In genomic region chr4:67575889-67576329, GRCh38 we compare ENCODE assay signal across 18 cellular contexts. TPM values are rescaled to one million over a fixed set of nuclear protein-coding genes. Genes with fewer than 3 reads are reported as not detected.
DNase-seq lines count a peak whose midpoint lies in the region; ATAC-seq lines count a peak whose summit lies in the region.
"Had no signal": no experiment of that assay in that cellular context is flagged by ENCODE, and none has a peak within 500 bp of the region (broad histone marks: within the 10 kb centered on the region; RNA-seq: fewer than 3 reads in every experiment).

No MANE protein-coding gene starts in this region.

- H3K27ac ChIP-seq in caudate nucleus (ENCODE audit: low read depth, low read length) = no peak overlapping the region

- no peaks in the 10 kb centered on the region for H3K27me3 Mint-ChIP-seq in activated T-cell treated with anti-CD3 and anti-CD28 coated beads, Interleukin-2, amount 50 U/mL, for 72 hours (ENCODE audit: low read depth)
- H3K27me3 Mint-ChIP-seq in activated naive CD8-positive, alpha-beta T cell treated with anti-CD3 and anti-CD28 coated beads for 36 hours = no peaks in the 10 kb centered on the region
- H3K27me3 Mint-ChIP-seq in stimulated activated naive CD8-positive, alpha-beta T cell treated with anti-CD3 and anti-CD28 coated beads, Interleukin-15, amount 100 ng/mL, for 72 hours = no peaks in the 10 kb centered on the region

- H3K4me3 Mint-ChIP-seq in activated T-cell treated with anti-CD3 and anti-CD28 coated beads, Interleukin-2, amount 50 U/mL, for 72 hours = peak overlapping the region; percentile 60 to 75
- H3K4me3 Mint-ChIP-seq in activated naive CD8-positive, alpha-beta T cell treated with anti-CD3 and anti-CD28 coated beads for 36 hours = peak overlapping the region; percentile 66
- peak overlapping the region; percentile 45 to 55 for H3K4me3 Mint-ChIP-seq in stimulated activated naive CD8-positive, alpha-beta T cell treated with anti-CD3 and anti-CD28 coated beads, Interleukin-15, amount 100 ng/mL, for 72 hours

- H3K27ac Mint-ChIP-seq in activated T-cell treated with anti-CD3 and anti-CD28 coated beads, Interleukin-2, amount 50 U/mL, for 72 hours = peak overlapping the region; percentile 74
- H3K27ac Mint-ChIP-seq in activated naive CD8-positive, alpha-beta T cell treated with anti-CD3 and anti-CD28 coated beads for 36 hours = peak overlapping the region; percentile 70
- peak overlapping the region; percentile 85 to 89 for H3K27ac Mint-ChIP-seq in stimulated activated naive CD8-positive, alpha-beta T cell treated with anti-CD3 and anti-CD28 coated beads, Interleukin-15, amount 100 ng/mL, for 72 hours

- no peak for DNase-seq in activated T-cell treated with anti-CD3 and anti-CD28 coated beads, Interleukin-2, amount 50 U/mL, for 72 hours
- DNase-seq in activated T-cell treated with anti-CD3 and anti-CD28 coated beads for 4 hours = no peak
- no peak for DNase-seq in activated naive CD8-positive, alpha-beta T cell treated with anti-CD3 and anti-CD28 coated beads for 36 hours
- DNase-seq in stimulated activated naive CD8-positive, alpha-beta T cell treated with anti-CD3 and anti-CD28 coated beads, Interleukin-15, amount 100 ng/mL, for 72 hours = no peak
- DNase-seq in NCI-H748 treated with DMSO at 0.1 percent for 48 hours (lab: John Stamatoyannopoulos, UW) = no peak
- DNase-seq in caudate nucleus (lab: John Stamatoyannopoulos, UW) = no peak
- DNase-seq: activated CD8-positive, alpha-beta memory T cell treated with anti-CD3 and anti-CD28 coated beads for 24 hours; anterior cingulate cortex; cortex of kidney; DND-41; mammary epithelial cell; nucleus accumbens; stimulated activated CD4-positive, alpha-beta T cell treated with anti-CD3 and anti-CD28 coated beads, Interleukin-15, amount 100 ng/mL, for 24 hours; SW 1271 had no signal

- H3K9me3 Mint-ChIP-seq in activated T-cell treated with anti-CD3 and anti-CD28 coated beads, Interleukin-2, amount 50 U/mL, for 72 hours = peaks cover 0 to 2% of the 10 kb centered on the region in 2 donors
- peaks cover 8% of the 10 kb centered on the region for H3K9me3 Mint-ChIP-seq in activated naive CD8-positive, alpha-beta T cell treated with anti-CD3 and anti-CD28 coated beads for 36 hours
- peaks cover 0 to 7% of the 10 kb centered on the region in 2 donors for H3K9me3 Mint-ChIP-seq in stimulated activated naive CD8-positive, alpha-beta T cell treated with anti-CD3 and anti-CD28 coated beads, Interleukin-15, amount 100 ng/mL, for 72 hours

- ATAC-seq in activated T-cell treated with anti-CD3 and anti-CD28 coated beads, Interleukin-2, amount 50 U/mL, for 72 hours (replicated peaks in 1 of 2) = no peak
- ATAC-seq in HG03159 (IDR thresholded peaks at IDR 0.05; ENCODE audit: unreplicated experiment) = peak; percentile 6
- no peak for ATAC-seq in stimulated activated naive CD8-positive, alpha-beta T cell treated with anti-CD3 and anti-CD28 coated beads, Interleukin-15, amount 100 ng/mL, for 72 hours
- no peak for ATAC-seq in GM18873 (IDR thresholded peaks at IDR 0.05; ENCODE audit: low FRiP score, unreplicated experiment)

- peaks cover 2 to 5% of the 10 kb centered on the region in 2 donors for H3K36me3 Mint-ChIP-seq in activated T-cell treated with anti-CD3 and anti-CD28 coated beads, Interleukin-2, amount 50 U/mL, for 72 hours (ENCODE audit: insufficient read depth in 2 of 2)
- peaks cover 18% of the 10 kb centered on the region for H3K36me3 Mint-ChIP-seq in activated naive CD8-positive, alpha-beta T cell treated with anti-CD3 and anti-CD28 coated beads for 36 hours

- H3K4me1 Mint-ChIP-seq in activated T-cell treated with anti-CD3 and anti-CD28 coated beads, Interleukin-2, amount 50 U/mL, for 72 hours (ENCODE audit: low read depth) = peaks cover 57% of the 10 kb centered on the region
- H3K4me1 Mint-ChIP-seq in activated naive CD8-positive, alpha-beta T cell treated with anti-CD3 and anti-CD28 coated beads for 36 hours = peaks cover 36% of the 10 kb centered on the region
- H3K4me1 Mint-ChIP-seq in stimulated activated naive CD8-positive, alpha-beta T cell treated with anti-CD3 and anti-CD28 coated beads, Interleukin-15, amount 100 ng/mL, for 72 hours = peaks cover 58% of the 10 kb centered on the region

RNA-seq across cellular contexts. Expression of gene STAP1, which starts 17.4 kb away (rescaled TPM):
- total RNA-seq in activated T-cell treated with anti-CD3 and anti-CD28 coated beads, Interleukin-2, amount 50 U/mL, for 72 hours = 10 to 100 TPM in 1 of 2 donors, 1 to 10 TPM in 1; 9.6 to 22.0 TPM
- total RNA-seq in activated naive CD8-positive, alpha-beta T cell treated with anti-CD3 and anti-CD28 coated beads for 36 hours = 1 to 10 TPM; 6.3 to 7.4 TPM
- total RNA-seq: fibroblast of lung, LHCN-M2, mammary epithelial cell had no signal

RNA-seq across cellular contexts. Expression of gene CENPC, which starts 30.6 kb away (rescaled TPM):
- 10 to 100 TPM; 42.8 to 44.7 TPM for total RNA-seq in activated T-cell treated with anti-CD3 and anti-CD28 coated beads, Interleukin-2, amount 50 U/mL, for 72 hours
- 10 to 100 TPM; 23.5 to 24.3 TPM for total RNA-seq in activated naive CD8-positive, alpha-beta T cell treated with anti-CD3 and anti-CD28 coated beads for 36 hours
